ENCODE assay signal across 3 cellular contexts in the genomic region with DNA sequence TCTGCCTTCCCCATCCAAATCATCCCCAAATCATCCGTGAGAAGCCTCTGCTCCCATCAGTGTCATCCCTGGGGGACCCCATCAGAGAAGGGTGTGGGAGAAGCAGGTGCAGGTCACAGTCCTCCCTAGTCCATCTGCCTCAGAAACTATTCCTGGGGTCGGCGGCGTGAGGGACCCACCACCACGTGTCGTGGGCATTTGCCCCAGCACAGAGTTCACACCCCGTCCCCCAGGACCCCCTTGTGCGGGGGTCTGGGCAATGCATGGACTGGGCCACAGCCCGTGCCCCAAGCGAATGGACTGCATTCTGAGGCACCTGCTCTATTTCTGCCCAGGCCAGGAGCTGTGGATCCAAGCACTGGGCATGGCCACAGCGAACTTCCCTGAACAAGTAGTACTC.
TF ChIP-seq lines count a peak whose summit lies in the region.

No MANE protein-coding gene starts in this region.

TF ChIP-seq in IMR-90, 13 proteins besides CTCF, POLR2A, EP300 and RAD21:
- TF ChIP-seq SMC3 (IDR thresholded peaks at IDR 0.05; ENCODE audit: low read depth, low read length): no peak
- no peak for TF ChIP-seq RFX5 (IDR thresholded peaks at IDR 0.05; ENCODE audit: low read depth, low read length)
- TF ChIP-seq MXI1 (IDR thresholded peaks at IDR 0.05; ENCODE audit: borderline replicate concordance, low read depth, low read length): no peak
- no peak for TF ChIP-seq MAZ (IDR thresholded peaks at IDR 0.05; ENCODE audit: borderline replicate concordance, low read depth, low read length)
- TF ChIP-seq, protein P1, sequence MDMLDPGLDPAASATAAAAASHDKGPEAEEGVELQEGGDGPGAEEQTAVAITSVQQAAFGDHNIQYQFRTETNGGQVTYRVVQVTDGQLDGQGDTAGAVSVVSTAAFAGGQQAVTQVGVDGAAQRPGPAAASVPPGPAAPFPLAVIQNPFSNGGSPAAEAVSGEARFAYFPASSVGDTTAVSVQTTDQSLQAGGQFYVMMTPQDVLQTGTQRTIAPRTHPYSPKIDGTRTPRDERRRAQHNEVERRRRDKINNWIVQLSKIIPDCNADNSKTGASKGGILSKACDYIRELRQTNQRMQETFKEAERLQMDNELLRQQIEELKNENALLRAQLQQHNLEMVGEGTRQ (IDR thresholded peaks at IDR 0.05; ENCODE audit: low read depth, low read length): no peak
- TF ChIP-seq, protein P2, sequence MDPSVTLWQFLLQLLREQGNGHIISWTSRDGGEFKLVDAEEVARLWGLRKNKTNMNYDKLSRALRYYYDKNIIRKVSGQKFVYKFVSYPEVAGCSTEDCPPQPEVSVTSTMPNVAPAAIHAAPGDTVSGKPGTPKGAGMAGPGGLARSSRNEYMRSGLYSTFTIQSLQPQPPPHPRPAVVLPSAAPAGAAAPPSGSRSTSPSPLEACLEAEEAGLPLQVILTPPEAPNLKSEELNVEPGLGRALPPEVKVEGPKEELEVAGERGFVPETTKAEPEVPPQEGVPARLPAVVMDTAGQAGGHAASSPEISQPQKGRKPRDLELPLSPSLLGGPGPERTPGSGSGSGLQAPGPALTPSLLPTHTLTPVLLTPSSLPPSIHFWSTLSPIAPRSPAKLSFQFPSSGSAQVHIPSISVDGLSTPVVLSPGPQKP (IDR thresholded peaks at IDR 0.05; ENCODE audit: borderline replicate concordance, low read depth, low read length): no peak

TF ChIP-seq in K562, 482 proteins besides CTCF, POLR2A, EP300 and RAD21:
- TF ChIP-seq, protein P3, sequence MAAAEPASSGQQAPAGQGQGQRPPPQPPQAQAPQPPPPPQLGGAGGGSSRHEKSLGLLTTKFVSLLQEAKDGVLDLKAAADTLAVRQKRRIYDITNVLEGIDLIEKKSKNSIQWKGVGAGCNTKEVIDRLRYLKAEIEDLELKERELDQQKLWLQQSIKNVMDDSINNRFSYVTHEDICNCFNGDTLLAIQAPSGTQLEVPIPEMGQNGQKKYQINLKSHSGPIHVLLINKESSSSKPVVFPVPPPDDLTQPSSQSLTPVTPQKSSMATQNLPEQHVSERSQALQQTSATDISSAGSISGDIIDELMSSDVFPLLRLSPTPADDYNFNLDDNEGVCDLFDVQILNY (CRISPR knock-in tag; IDR thresholded peaks at IDR 0.05): no peak
- no peak for TF ChIP-seq ZBTB1 (CRISPR knock-in tag; IDR thresholded peaks at IDR 0.05; ENCODE audit: borderline replicate concordance, low read depth)
- no peak for TF ChIP-seq POLR2H (tag; IDR thresholded peaks at IDR 0.05; ENCODE audit: low read depth)
- 0 out of 2 replicates have a peak, but pooled peaks have one; percentile 2 for TF ChIP-seq L3MBTL2 (IDR thresholded peaks at IDR 0.05)

TF ChIP-seq in GM12891, 5 proteins besides CTCF, POLR2A, EP300 and RAD21:
- TF ChIP-seq TAF1 (IDR thresholded peaks at IDR 0.05; ENCODE audit: low read depth, low read length) (no peak), PAX5 (IDR thresholded peaks at IDR 0.05; ENCODE audit: insufficient read depth, low read length, severe bottlenecking) (no peak), SPI1 (IDR thresholded peaks at IDR 0.05; ENCODE audit: low read depth, low read length) (no peak)
TF ChIP-seq in GM12891: peak in this region for 0.
